Comparison of ENCODE assay signal across 28 cellular contexts in genomic region chr22:49426618-49427266, GRCh38.
"Had no signal": no experiment of that assay in that cellular context is flagged by ENCODE, and none has a peak within 500 bp of the region (broad histone marks: within the 10 kb centered on the region; RNA-seq: fewer than 3 reads in every experiment).

No MANE protein-coding gene starts in this region.

- H3K4me1 ChIP-seq: esophagus squamous epithelium, heart right ventricle, left ventricle myocardium inferior, parathyroid adenoma, psoas muscle, sigmoid colon had no signal

- H2AFZ ChIP-seq: parathyroid adenoma had no signal

- H3K36me3 ChIP-seq: esophagus squamous epithelium, heart right ventricle, left ventricle myocardium inferior, sigmoid colon had no signal

- ATAC-seq: activated CD8-positive, alpha-beta T cell treated with anti-CD3 and anti-CD28 coated beads, Interleukin-2, amount 10 ng/mL, durations not matched to agents 7 days and 5 days; activated naive CD8-positive, alpha-beta T cell treated with anti-CD3 and anti-CD28 coated beads, Interleukin-2, amount 50 U/mL, for 24 hours; heart right ventricle; psoas muscle; stimulated activated memory B cell treated with anti-CD40 and anti-IgM and Interleukin-4, amounts not matched to agents 10 μg/mL and 1 μg/mL and 100 μg/mL, for 72 hours; stimulated activated naive CD8-positive, alpha-beta T cell treated with anti-CD3 and anti-CD28 coated beads, Interleukin-15, amount 100 ng/mL, for 72 hours; T-helper 17 cell had no signal

- H3K79me2 ChIP-seq: parathyroid adenoma had no signal

- DNase-seq: activated CD4-positive, alpha-beta T cell treated with anti-CD3 and anti-CD28 coated beads, Interleukin-2, amount 50 U/mL, for 1 hour; activated CD4-positive, CD25-positive, alpha-beta regulatory T cell treated with anti-CD3 and anti-CD28 coated beads, Interleukin-2, amount 50 U/mL, for 72 hours; activated CD8-positive, alpha-beta T cell treated with anti-CD3 and anti-CD28 coated beads, Interleukin-2, amount 10 ng/mL, durations not matched to agents 7 days and 5 days; activated gamma-delta T cell treated with Interleukin-2 at 50 U/mL for 16 hours; activated naive CD4-positive, alpha-beta T cell treated with anti-CD3 and anti-CD28 coated beads, Interleukin-2, amount 50 U/mL, for 16 hours; activated naive CD8-positive, alpha-beta T cell treated with anti-CD3 and anti-CD28 coated beads, Interleukin-2, amount 50 U/mL, for 24 hours; amygdala; endodermal cell; esophagus squamous epithelium; foreskin melanocyte; heart right ventricle; left ventricle myocardium inferior; nephron progenitor cell; psoas muscle; sigmoid colon; small intestine; stimulated activated CD4-positive, alpha-beta T cell treated with anti-CD3 and anti-CD28 coated beads, Interleukin-1b, Interleukin-23, amount 100 ng/mL, for 48 hours; stimulated activated CD4-positive, alpha-beta T cell treated with anti-CD3 and anti-CD28 coated beads, Interleukin-4, amount 100 ng/mL, for 4 hours; stimulated activated CD8-positive, alpha-beta memory T cell treated with anti-CD3 and anti-CD28 coated beads, Interleukin-4, amount 100 ng/mL, for 48 hours; stimulated activated naive CD8-positive, alpha-beta T cell treated with anti-CD3 and anti-CD28 coated beads, Interleukin-15, amount 100 ng/mL, for 72 hours; substantia nigra; T-helper 17 cell; T1000 had no signal

- H3K9ac ChIP-seq: parathyroid adenoma had no signal

- H3K36me3 Mint-ChIP-seq: stimulated activated memory B cell treated with anti-CD40 and anti-IgM and Interleukin-4, amounts not matched to agents 10 μg/mL and 1 μg/mL and 100 μg/mL, for 72 hours had no signal

- H3K4me3 ChIP-seq: esophagus squamous epithelium, heart right ventricle, left ventricle myocardium inferior, psoas muscle, sigmoid colon had no signal

- H3K27ac Mint-ChIP-seq: activated CD8-positive, alpha-beta T cell treated with anti-CD3 and anti-CD28 coated beads, Interleukin-2, amount 10 ng/mL, durations not matched to agents 7 days and 5 days; activated naive CD8-positive, alpha-beta T cell treated with anti-CD3 and anti-CD28 coated beads, Interleukin-2, amount 50 U/mL, for 24 hours; dendritic cell treated with granulocyte-macrophage colony-stimulating factor and Interleukin-4, amounts not matched to agents 40 ng/mL and 50 ng/mL, for 4 days; endodermal cell; nephron progenitor cell; stimulated activated memory B cell treated with anti-CD40 and anti-IgM and Interleukin-4, amounts not matched to agents 10 μg/mL and 1 μg/mL and 100 μg/mL, for 72 hours; stimulated activated naive CD8-positive, alpha-beta T cell treated with anti-CD3 and anti-CD28 coated beads, Interleukin-15, amount 100 ng/mL, for 72 hours; T-helper 17 cell had no signal

- H3K9me3 Mint-ChIP-seq: activated naive CD8-positive, alpha-beta T cell treated with anti-CD3 and anti-CD28 coated beads, Interleukin-2, amount 50 U/mL, for 24 hours; central memory CD8-positive, alpha-beta T cell; dendritic cell treated with granulocyte-macrophage colony-stimulating factor and Interleukin-4, amounts not matched to agents 40 ng/mL and 50 ng/mL, for 4 days; endodermal cell; nephron progenitor cell; stimulated activated naive CD8-positive, alpha-beta T cell treated with anti-CD3 and anti-CD28 coated beads, Interleukin-15, amount 100 ng/mL, for 72 hours had no signal

- FAIRE-seq: small intestine had no signal

- H3K27ac ChIP-seq: epithelial cell of prostate, esophagus squamous epithelium, heart right ventricle, left ventricle myocardium inferior, parathyroid adenoma, psoas muscle, sigmoid colon had no signal

- H3K9me3 ChIP-seq: esophagus squamous epithelium, psoas muscle, sigmoid colon had no signal
